9 cellular contexts compared by ENCODE assay signal in the genomic region with DNA sequence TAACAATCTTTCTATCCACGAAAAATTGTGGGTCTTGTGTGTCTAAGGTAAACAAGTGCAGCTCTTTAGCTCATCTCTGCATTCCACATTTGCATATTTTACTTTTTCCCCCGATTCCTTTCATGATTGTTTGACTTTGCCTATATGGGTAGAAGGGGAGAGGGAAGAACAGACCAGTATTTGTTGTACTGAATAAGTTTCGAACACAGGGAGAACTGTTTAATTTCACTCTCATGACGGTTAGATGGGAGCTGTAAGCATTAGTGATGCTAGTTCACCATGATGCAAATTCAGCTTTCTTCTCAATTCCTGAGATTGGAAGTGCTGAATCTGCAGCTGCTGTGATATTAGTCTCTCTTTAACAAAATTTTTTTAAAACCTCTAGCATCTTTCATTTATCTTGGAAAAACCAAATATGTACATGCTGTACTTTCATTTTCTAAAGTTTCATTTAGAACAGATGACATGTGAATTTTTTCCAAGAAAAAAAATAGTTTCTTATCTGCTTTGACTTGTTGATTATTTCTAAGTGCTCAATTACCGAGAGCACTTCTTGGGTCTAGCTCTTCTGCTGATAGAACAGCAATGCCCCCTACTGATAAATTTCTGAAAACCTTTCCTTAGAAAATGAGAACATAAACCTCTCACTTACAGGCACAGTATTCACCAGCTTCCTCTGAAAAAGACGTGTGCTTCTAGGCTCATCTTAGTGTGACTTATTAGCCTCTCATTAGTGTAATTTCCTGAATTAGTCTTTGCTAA.
DNase-seq lines count a peak whose midpoint lies in the region; ATAC-seq and TF ChIP-seq lines count a peak whose summit lies in the region.
"Had no signal": no experiment of that assay in that cellular context is flagged by ENCODE, and none has a peak within 500 bp of the region (broad histone marks: within the 10 kb centered on the region; RNA-seq: fewer than 3 reads in every experiment).

No MANE protein-coding gene starts in this region.

- H3K9me3 ChIP-seq in right lobe of liver (no peaks in the 10 kb centered on the region), mucosa of descending colon (no peaks in the 10 kb centered on the region)
- H3K9me3 ChIP-seq: BLaER1 had no signal

- no peaks in the 10 kb centered on the region for H3K9me3 Mint-ChIP-seq in activated naive CD8-positive, alpha-beta T cell treated with anti-CD3 and anti-CD28 coated beads, Interleukin-2, amount 50 U/mL, for 24 hours
- no peaks in the 10 kb centered on the region for H3K9me3 Mint-ChIP-seq in effector memory CD8-positive, alpha-beta T cell

- TF ChIP-seq POLR2A in right lobe of liver (IDR thresholded peaks at IDR 0.05): no peak

- intact Hi-C loops in right lobe of liver (cut with DNase I): loop anchor here in 1 of 2 donors (5.0 kb wide), 1 partner anchor 118 kb away; no protein-coding TSS in a partner anchor
- intact Hi-C loops in mucosa of descending colon (cut with DNase I, micrococcal nuclease): loop anchor here in 1 of 2 donors (5.0 kb wide), 1 partner anchor 63 kb away; no protein-coding TSS in a partner anchor

- H3K27ac Mint-ChIP-seq in activated naive CD8-positive, alpha-beta T cell treated with anti-CD3 and anti-CD28 coated beads, Interleukin-2, amount 50 U/mL, for 24 hours: no peak overlapping the region
- no peak overlapping the region for H3K27ac Mint-ChIP-seq in effector memory CD8-positive, alpha-beta T cell

- H3K36me3 ChIP-seq in right lobe of liver: no peaks in the 10 kb centered on the region
- H3K36me3 ChIP-seq in mucosa of descending colon (ENCODE audit: low read depth): no peaks in the 10 kb centered on the region
- H3K36me3 ChIP-seq: BLaER1 had no signal

- H3K4me1 Mint-ChIP-seq in activated naive CD8-positive, alpha-beta T cell treated with anti-CD3 and anti-CD28 coated beads, Interleukin-2, amount 50 U/mL, for 24 hours: no peaks in the 10 kb centered on the region
- no peaks in the 10 kb centered on the region for H3K4me1 Mint-ChIP-seq in effector memory CD8-positive, alpha-beta T cell (ENCODE audit: low read depth in 2 of 2)

- H3K27me3 ChIP-seq in right lobe of liver: no peaks in the 10 kb centered on the region
- H3K27me3 ChIP-seq: BLaER1 had no signal

- no peak overlapping the region for H3K4me3 Mint-ChIP-seq in activated naive CD8-positive, alpha-beta T cell treated with anti-CD3 and anti-CD28 coated beads, Interleukin-2, amount 50 U/mL, for 24 hours
- no peak overlapping the region for H3K4me3 Mint-ChIP-seq in effector memory CD8-positive, alpha-beta T cell

- H3K4me1 ChIP-seq in right lobe of liver (peaks cover 0 to 16% (median 8%) of the 10 kb centered on the region in 4 donors), mucosa of descending colon (ENCODE audit: low read depth) (no peaks in the 10 kb centered on the region)

- WGBS in right lobe of liver (ENCODE audit: insufficient coverage, low coverage, low lambda C conversion rate, missing lambda C conversion rate): 22% methylated on average over 6 of the region's 6 CpGs

- no peaks in the 10 kb centered on the region for H3K36me3 Mint-ChIP-seq in activated naive CD8-positive, alpha-beta T cell treated with anti-CD3 and anti-CD28 coated beads, Interleukin-2, amount 50 U/mL, for 24 hours (ENCODE audit: low read depth)
- H3K36me3 Mint-ChIP-seq in effector memory CD8-positive, alpha-beta T cell (ENCODE audit: insufficient read depth): no peaks in the 10 kb centered on the region

- H3K27me3 Mint-ChIP-seq in activated naive CD8-positive, alpha-beta T cell treated with anti-CD3 and anti-CD28 coated beads, Interleukin-2, amount 50 U/mL, for 24 hours: no peaks in the 10 kb centered on the region
- no peaks in the 10 kb centered on the region for H3K27me3 Mint-ChIP-seq in effector memory CD8-positive, alpha-beta T cell

- peak; percentile 85 to 94 (median 90) for ATAC-seq in right lobe of liver
- ATAC-seq in mucosa of descending colon: no peak
- no peak for ATAC-seq in activated naive CD8-positive, alpha-beta T cell treated with anti-CD3 and anti-CD28 coated beads, Interleukin-2, amount 50 U/mL, for 24 hours
- ATAC-seq in effector memory CD8-positive, alpha-beta T cell (replicated peaks): no peak

- no peak overlapping the region for H3K4me3 ChIP-seq in right lobe of liver
- H3K4me3 ChIP-seq in mucosa of descending colon: no peak overlapping the region
- H3K4me3 ChIP-seq: BLaER1 had no signal

- TF ChIP-seq CTCF in right lobe of liver (IDR thresholded peaks at IDR 0.05) (peak; percentile 59 to 83 (median 70)), mucosa of descending colon (IDR thresholded peaks at IDR 0.05) (no peak)

- H3K27ac ChIP-seq in angular gyrus (ENCODE audit: low read depth, low read length) (peak overlapping the region; percentile 66), right lobe of liver (no peak overlapping the region)
- H3K27ac ChIP-seq: BLaER1 had no signal

- DNase-seq in NOMO-1 treated with DMSO at 0.1 percent for 48 hours (lab: John Stamatoyannopoulos, UW; ENCODE audit: unreplicated experiment) (peak; percentile 32), NOMO-1 treated with dmso at 0.1 percent for 144 hours (lab: John Stamatoyannopoulos, UW; ENCODE audit: unreplicated experiment) (no peak), NCI-H1092 treated with DMSO at 0.1 percent for 48 hours (lab: John Stamatoyannopoulos, UW) (peak; percentile 62), right lobe of liver (no peak), mucosa of descending colon (no peak)
- no peak for DNase-seq in activated naive CD8-positive, alpha-beta T cell treated with anti-CD3 and anti-CD28 coated beads, Interleukin-2, amount 50 U/mL, for 24 hours
- DNase-seq in effector memory CD8-positive, alpha-beta T cell: no peak

Comparison
In these comparisons a context has a peak if more than half of its experiments do, and no peak if none do; other contexts are left out.
1. DNase-seq: peak in NOMO-1 treated with DMSO at 0.1 percent for 48 hours (single experiment) and NCI-H1092 treated with DMSO at 0.1 percent for 48 hours (single experiment); none in NOMO-1 treated with dmso at 0.1 percent for 144 hours (single experiment), right lobe of liver (0 of 3), mucosa of descending colon (0 of 3), activated naive CD8-positive, alpha-beta T cell treated with anti-CD3 and anti-CD28 coated beads, Interleukin-2, amount 50 U/mL, for 24 hours (single experiment) and effector memory CD8-positive, alpha-beta T cell (0 of 3).
2. ATAC-seq: peak in right lobe of liver (4 of 4); none in mucosa of descending colon (single experiment), activated naive CD8-positive, alpha-beta T cell treated with anti-CD3 and anti-CD28 coated beads, Interleukin-2, amount 50 U/mL, for 24 hours (single experiment) and effector memory CD8-positive, alpha-beta T cell (single experiment).